In genomic region chr4:108106186-108106585, GRCh38 we compare ENCODE assay signal across 16 cellular contexts.
"Had no signal": no experiment of that assay in that cellular context is flagged by ENCODE, and none has a peak within 500 bp of the region (broad histone marks: within the 10 kb centered on the region; RNA-seq: fewer than 3 reads in every experiment).

No MANE protein-coding gene starts in this region.

- H3K27ac Mint-ChIP-seq: effector memory CD8-positive, alpha-beta T cell had no signal

- ATAC-seq: effector memory CD8-positive, alpha-beta T cell; gastrocnemius medialis; pancreas had no signal

- H3K4me1 ChIP-seq: gastrocnemius medialis, left ventricle myocardium inferior, thyroid gland, uterus had no signal

- H3K4me3 ChIP-seq: gastrocnemius medialis, left ventricle myocardium inferior, pancreas, thyroid gland, uterus had no signal

- H3K27ac ChIP-seq: brain microvascular endothelial cell, epithelial cell of prostate, gastrocnemius medialis, left ventricle myocardium inferior, pancreas, thyroid gland, uterus, VCaP had no signal

- H3K27me3 ChIP-seq: brain microvascular endothelial cell, gastrocnemius medialis, pancreas, thyroid gland, uterus had no signal

- H3K9me3 Mint-ChIP-seq: effector memory CD8-positive, alpha-beta T cell; neural crest cell had no signal

- H3K9me3 ChIP-seq: gastrocnemius medialis, left ventricle myocardium inferior, pancreas, thyroid gland, uterus had no signal

- DNase-seq: activated CD4-positive, alpha-beta T cell treated with anti-CD3 and anti-CD28 coated beads, Interleukin-2, amount 50 U/mL, for 1 hour; activated effector memory CD4-positive, alpha-beta T cell treated with anti-CD3 and anti-CD28 coated beads, Interleukin-2, amount 50 U/mL, for 16 hours; brain microvascular endothelial cell; effector memory CD8-positive, alpha-beta T cell; gastrocnemius medialis; left ventricle myocardium inferior; mesenchymal stem cell; pancreas; SIG-M5; stimulated activated CD4-positive, alpha-beta T cell treated with anti-CD3 and anti-CD28 coated beads, Interleukin-4, amount 100 ng/mL, for 1 hour; T1000; thyroid gland; uterus had no signal

- H3K4me3 Mint-ChIP-seq: effector memory CD8-positive, alpha-beta T cell; neural crest cell had no signal

- H3K36me3 ChIP-seq: brain microvascular endothelial cell, gastrocnemius medialis, left ventricle myocardium inferior, pancreas, thyroid gland, uterus had no signal
